ENCODE assay signal across 10 cellular contexts in genomic region chr14:61526405-61527312, GRCh38.
DNase-seq lines count a peak whose midpoint lies in the region; ATAC-seq and TF ChIP-seq lines count a peak whose summit lies in the region.
"Had no signal": no experiment of that assay in that cellular context is flagged by ENCODE, and none has a peak within 500 bp of the region (broad histone marks: within the 10 kb centered on the region; RNA-seq: fewer than 3 reads in every experiment).

No MANE protein-coding gene starts in this region.

- CTCF ChIA-PET in PC-9 (lab: Charles Lee): interaction anchor here (1.2 to 1.3 kb wide), 2 partner anchors 11 to 51 kb away, joined by 3 read pairs; no protein-coding TSS in a partner anchor

- peaks cover 4% of the 10 kb centered on the region for H3K36me3 ChIP-seq in PC-9 (ENCODE audit: low read depth)
- H3K36me3 ChIP-seq in prostate gland: no peaks in the 10 kb centered on the region

- H3K4me1 ChIP-seq in PC-9 (replicated peaks; ENCODE audit: insufficient read depth): peaks cover 81% of the 10 kb centered on the region
- H3K4me1 ChIP-seq in prostate gland (replicated peaks): peaks cover 24% of the 10 kb centered on the region

- no peak for TF ChIP-seq CTCF in PC-9 (conservative IDR thresholded peaks at IDR 0.05)
- TF ChIP-seq CTCF in epithelial cell of esophagus (IDR thresholded peaks at IDR 0.05; ENCODE audit: insufficient read depth, low read depth, low read length, missing control alignments): no peak
- TF ChIP-seq CTCF in prostate gland (IDR thresholded peaks at IDR 0.05): peak in 1 of 4 experiments; percentile 18

- intact Hi-C loops in PC-9 (cut with micrococcal nuclease; ENCODE audit: unreplicated experiment) (loop anchor here (1.0 to 10.0 kb wide), 2 partner anchors 11 to 162 kb away; no protein-coding TSS in a partner anchor), prostate gland (cut with DNase I) (no loop called here)

- no peaks in the 10 kb centered on the region for H3K9me2 ChIP-seq in PC-9 (ENCODE audit: insufficient read depth)

- H3K79me2 ChIP-seq in PC-9 (ENCODE audit: low read depth): peaks cover 41% of the 10 kb centered on the region; the same call in 1 of the 2 replicates

- H3K27me3 ChIP-seq in PC-9 (ENCODE audit: insufficient read depth, low read depth) (no peaks in the 10 kb centered on the region), prostate gland (replicated peaks; ENCODE audit: insufficient read depth) (no peaks in the 10 kb centered on the region)
- H3K27me3 ChIP-seq: foreskin keratinocyte had no signal

- H3K4me2 ChIP-seq in PC-9: peak overlapping the region; percentile 82

- ATAC-seq in HG02852 (IDR thresholded peaks at IDR 0.05; ENCODE audit: unreplicated experiment): no peak
- no peak for ATAC-seq in GM21528 (IDR thresholded peaks at IDR 0.05; ENCODE audit: low FRiP score, unreplicated experiment)
- ATAC-seq in HG03439 (IDR thresholded peaks at IDR 0.05; ENCODE audit: unreplicated experiment): no peak

- TF ChIP-seq POLR2A in prostate gland (IDR thresholded peaks at IDR 0.05): no peak

- H3F3A ChIP-seq in PC-9 (ENCODE audit: insufficient read depth, low read depth): peaks cover 53% of the 10 kb centered on the region

- no peaks in the 10 kb centered on the region for H4K20me1 ChIP-seq in PC-9 (ENCODE audit: insufficient read depth)

- no TSS peak for BruUV-seq in PC-9 (replicated peaks; lab: Mats Ljungman, UMichigan)

- H3K4me3 ChIP-seq in PC-9: peak overlapping the region; percentile 32; the same call in 1 of the 2 replicates
- H3K4me3 ChIP-seq in epithelial cell of esophagus (ENCODE audit: low read length): no peak overlapping the region
- no peak overlapping the region for H3K4me3 ChIP-seq in prostate gland

- H3K27ac ChIP-seq in PC-9: peak overlapping the region; percentile 98
- peak overlapping the region; percentile 76 to 81 for H3K27ac ChIP-seq in prostate gland

- H3K9me3 ChIP-seq in PC-9 (ENCODE audit: insufficient read depth, low read depth) (no peaks in the 10 kb centered on the region), prostate gland (no peaks in the 10 kb centered on the region)

- no peak overlapping the region for H2AFZ ChIP-seq in PC-9

- 41% methylated on average over 7 of the region's 9 CpGs for WGBS in prostate gland

- peak; percentile 69 for DNase-seq in DMS53 treated with DMSO at 0.1 percent for 48 hours (lab: John Stamatoyannopoulos, UW; ENCODE audit: unreplicated experiment)
- peak; percentile 89 to 97 for DNase-seq in PC-9
- peak; percentile 73 for DNase-seq in epithelial cell of esophagus (ENCODE audit: low read depth)
- DNase-seq in prostate gland (ENCODE audit: low spot score): peak; percentile 85
- DNase-seq in NCI-H1694 treated with DMSO at 0.1 percent for 48 hours (lab: John Stamatoyannopoulos, UW): no peak
- DNase-seq: activated CD4-positive, alpha-beta T cell treated with anti-CD3 and anti-CD28 coated beads for 1 hour had no signal

- POLR2A ChIA-PET in PC-9 (lab: Charles Lee; ENCODE audit: unreplicated experiment): interaction anchor here (0.6 to 1.4 kb wide), 2 partner anchors 33 to 891 kb away, joined by 7 to 8 read pairs; no protein-coding TSS in a partner anchor
